Comparison of ENCODE assay signal across 8 cellular contexts in genomic region chr13:39656325-39656677, GRCh38. TPM values are rescaled to one million over a fixed set of nuclear protein-coding genes. Genes with fewer than 3 reads are reported as not detected.
DNase-seq lines count a peak whose midpoint lies in the region; ATAC-seq, FAIRE-seq and TF ChIP-seq lines count a peak whose summit lies in the region.

No MANE protein-coding gene starts in this region.

- H3K9me3 ChIP-seq in RWPE2 (ENCODE audit: severe bottlenecking) (no peaks in the 10 kb centered on the region), prostate gland (no peaks in the 10 kb centered on the region)

- BruUV-seq in Calu3 (replicated peaks; lab: Mats Ljungman, UMichigan), result no TSS peak

- CTCF ChIA-PET in Calu3 (lab: Charles Lee), result no interaction called here

- H3K4me1 Mint-ChIP-seq in Calu3 (ENCODE audit: low read depth, unreplicated experiment), result peaks cover 6% of the 10 kb centered on the region

- intact Hi-C loops in Calu3 (cut with micrococcal nuclease; ENCODE audit: unreplicated experiment) (no loop called here), prostate gland (cut with DNase I) (no loop called here)

- TF ChIP-seq CTCF in Calu3 (IDR thresholded peaks at IDR 0.05; ENCODE audit: unreplicated experiment) (no peak), RWPE2 (IDR thresholded peaks at IDR 0.05; ENCODE audit: poor library complexity, severe bottlenecking) (no peak), fibroblast of mammary gland (conservative IDR thresholded peaks at IDR 0.05; ENCODE audit: control insufficient read depth, insufficient read depth, low read depth, low read length) (no peak), prostate gland (IDR thresholded peaks at IDR 0.05) (no peak)

- DNase-seq in Calu3 (no peak), RWPE2 (ENCODE audit: low spot score) (no peak), fibroblast of mammary gland (ENCODE audit: low read depth) (no peak), prostate gland (ENCODE audit: low spot score) (no peak), urothelium cell line (ENCODE audit: low spot score) (no peak), NCI-H345 (lab: John Stamatoyannopoulos, UW) (no peak), DMS114 treated with DMSO at 0.1 percent for 48 hours (lab: John Stamatoyannopoulos, UW; ENCODE audit: unreplicated experiment) (no peak)

- WGBS in prostate gland, result 15% methylated on average over 7 of the region's 7 CpGs

- H3K27me3 Mint-ChIP-seq in Calu3 (ENCODE audit: unreplicated experiment), result no peaks in the 10 kb centered on the region

- H3K27ac ChIP-seq in RWPE2 (ENCODE audit: poor library complexity, severe bottlenecking), result no peak overlapping the region
- H3K27ac ChIP-seq in prostate gland, result peak overlapping the region; percentile 75 to 80

- peak overlapping the region; percentile 64 for H3K27ac Mint-ChIP-seq in Calu3 (ENCODE audit: unreplicated experiment)

- peak; percentile 24 for ATAC-seq in GM21723 (IDR thresholded peaks at IDR 0.05; ENCODE audit: unreplicated experiment)
- ATAC-seq in RWPE2 (ENCODE audit: low read depth), result peak; percentile 42

- H3K9me3 Mint-ChIP-seq in Calu3 (ENCODE audit: low read depth, unreplicated experiment), result no peaks in the 10 kb centered on the region

- peak overlapping the region; percentile 98 for H3K4me3 Mint-ChIP-seq in Calu3 (ENCODE audit: low read depth, unreplicated experiment)

- FAIRE-seq in urothelium cell line (lab: Jason Lieb, UNC), result no peak

- peaks cover 16% of the 10 kb centered on the region for H3K36me3 Mint-ChIP-seq in Calu3 (ENCODE audit: insufficient read depth, unreplicated experiment)

- H3K4me3 ChIP-seq in RWPE2 (ENCODE audit: severe bottlenecking), result peak overlapping the region; percentile 89
- H3K4me3 ChIP-seq in fibroblast of mammary gland (ENCODE audit: control insufficient read depth, low read depth, low read length), result peak overlapping the region; percentile 90
- peak overlapping the region; percentile 98 to 99 for H3K4me3 ChIP-seq in prostate gland

- TF ChIP-seq POLR2A in prostate gland (IDR thresholded peaks at IDR 0.05), result no peak

- peaks cover 23% of the 10 kb centered on the region for H3K36me3 ChIP-seq in RWPE2 (ENCODE audit: low read depth)
- H3K36me3 ChIP-seq in prostate gland, result no peaks in the 10 kb centered on the region

- H3K27me3 ChIP-seq in RWPE2 (ENCODE audit: insufficient read depth, poor library complexity, severe bottlenecking) (no peaks in the 10 kb centered on the region), prostate gland (replicated peaks; ENCODE audit: insufficient read depth) (no peaks in the 10 kb centered on the region)

- H3K4me1 ChIP-seq in RWPE2 (ENCODE audit: insufficient read depth, poor library complexity, severe bottlenecking) (peaks cover 4% of the 10 kb centered on the region), prostate gland (replicated peaks) (no peaks in the 10 kb centered on the region)

RNA-seq across cellular contexts. Expression of gene COG6, which starts 0.8 kb away (rescaled TPM):
- 23.7 and 26.6 TPM in 2 replicates for total RNA-seq in Calu3 (2022)
- total RNA-seq in prostate gland, result 10 to 100 TPM; 19.5 to 27.6 TPM

RNA-seq across cellular contexts. Expression of gene LHFPL6, which starts 53.3 kb away (rescaled TPM):
- total RNA-seq in Calu3 (2022), result 0.42 TPM in 1 of 2 replicates, not detected in the other
- 10 to 100 TPM in 1 of 2 donors, 1 to 10 TPM in 1; 7.5 to 40.0 TPM for total RNA-seq in prostate gland
